Comparison of ENCODE assay signal across 1 cellular context in genomic region chr21:33976082-33976979, GRCh38.
A peak's percentile ranks its signal among the peaks of the same experiment; 100 is the strongest.
TF ChIP-seq lines count a peak whose summit lies in the region.

No MANE protein-coding gene starts in this region.

TF ChIP-seq in HepG2, 621 proteins besides CTCF, POLR2A, EP300 and RAD21 (continued from another document and continues in another):
- TF ChIP-seq KIAA2018 (CRISPR knock-in tag; IDR thresholded peaks at IDR 0.05; ENCODE audit: borderline replicate concordance) (no peak), ZBTB7A (CRISPR knock-in tag; IDR thresholded peaks at IDR 0.05) (no peak), MIER2 (CRISPR knock-in tag; IDR thresholded peaks at IDR 0.05) (no peak), EZH2 (conservative IDR thresholded peaks at IDR 0.05; ENCODE audit: low read depth, low read length) (no peak), ZNF33A (CRISPR knock-in tag; IDR thresholded peaks at IDR 0.05; ENCODE audit: borderline replicate concordance) (no peak), THAP11 (CRISPR knock-in tag; IDR thresholded peaks at IDR 0.05) (peak; percentile 58; the same call in 1 of the 2 replicates), BCL3 (CRISPR knock-in tag; IDR thresholded peaks at IDR 0.05) (no peak), GTF2F1 (IDR thresholded peaks at IDR 0.05; ENCODE audit: low read length) (no peak), ZNF264 (CRISPR knock-in tag; IDR thresholded peaks at IDR 0.05) (no peak), NFE2L2 (IDR thresholded peaks at IDR 0.05; ENCODE audit: low read length) (no peak), MLX (CRISPR knock-in tag; IDR thresholded peaks at IDR 0.05) (no peak), ZNF687 (CRISPR knock-in tag; IDR thresholded peaks at IDR 0.05) (peak; percentile 48), ZFY (CRISPR knock-in tag; IDR thresholded peaks at IDR 0.05) (no peak), ZNF546 (CRISPR knock-in tag; conservative IDR thresholded peaks at IDR 0.05) (no peak), SP4 (CRISPR knock-in tag; IDR thresholded peaks at IDR 0.05) (no peak), ATF1 (CRISPR knock-in tag; IDR thresholded peaks at IDR 0.05) (no peak), HNF1A (IDR thresholded peaks at IDR 0.05; ENCODE audit: low read depth) (no peak), HNF1A (CRISPR knock-in tag; IDR thresholded peaks at IDR 0.05; ENCODE audit: borderline replicate concordance) (no peak), ARID5B (CRISPR knock-in tag; IDR thresholded peaks at IDR 0.05) (peak; percentile 55), ZFP91 (CRISPR knock-in tag; IDR thresholded peaks at IDR 0.05; ENCODE audit: borderline replicate concordance) (no peak), IKZF4 (CRISPR knock-in tag; IDR thresholded peaks at IDR 0.05; ENCODE audit: borderline replicate concordance, low read depth, not compliant biosample characterization) (no peak), FOXO1 (CRISPR knock-in tag; IDR thresholded peaks at IDR 0.05) (no peak), ZNF180 (CRISPR knock-in tag; IDR thresholded peaks at IDR 0.05; ENCODE audit: borderline replicate concordance, low read depth) (no peak), ARHGAP35 (CRISPR knock-in tag; IDR thresholded peaks at IDR 0.05; ENCODE audit: borderline replicate concordance) (no peak), AGO1 (IDR thresholded peaks at IDR 0.05; ENCODE audit: low read depth, low read length, poor library complexity, severe bottlenecking) (no peak), GABPA (IDR thresholded peaks at IDR 0.05; ENCODE audit: low read depth, low read length) (no peak), GABPA (CRISPR knock-in tag; IDR thresholded peaks at IDR 0.05; ENCODE audit: low read depth) (peak; percentile 55)
